Comparison of ENCODE assay signal across 25 cellular contexts in the genomic region with DNA sequence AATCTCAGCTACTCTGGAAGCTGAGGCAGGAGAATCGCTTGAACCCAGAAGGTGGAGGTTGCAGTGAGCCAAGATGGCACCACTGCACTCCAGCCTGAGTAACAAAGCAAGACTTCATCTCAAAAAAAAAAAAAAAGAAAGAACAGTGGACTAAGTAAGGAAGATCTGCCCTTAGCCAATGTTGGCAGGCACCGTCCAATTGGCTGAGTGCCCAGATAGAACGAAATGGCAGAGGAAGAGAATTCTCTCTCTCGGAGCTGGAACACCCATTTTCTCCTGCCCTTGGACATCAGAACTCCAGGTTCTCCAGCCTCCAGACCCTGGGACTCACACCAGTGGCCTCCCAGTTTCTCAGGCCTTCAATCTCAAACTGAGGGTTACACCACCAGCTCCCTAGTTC. TPM values are rescaled to one million over a fixed set of nuclear protein-coding genes. Genes with fewer than 3 reads are reported as not detected.
A peak's percentile ranks its signal among the peaks of the same experiment; 100 is the strongest.
DNase-seq lines count a peak whose midpoint lies in the region; ATAC-seq, FAIRE-seq and TF ChIP-seq lines count a peak whose summit lies in the region.
"Had no signal": no experiment of that assay in that cellular context is flagged by ENCODE, and none has a peak within 500 bp of the region (broad histone marks: within the 10 kb centered on the region; RNA-seq: fewer than 3 reads in every experiment).

No MANE protein-coding gene starts in this region.

- no peaks in the 10 kb centered on the region for H4K20me1 ChIP-seq in endothelial cell of umbilical vein (replicated peaks; ENCODE audit: control insufficient read depth, extremely low read depth, insufficient read depth, low read length)

- CTCF ChIA-PET in endothelial cell of umbilical vein (lab: Charles Lee) = no interaction called here
- CTCF ChIA-PET in Caco-2 (lab: Charles Lee) = no interaction called here

- no peak for TF ChIP-seq POLR2A in endothelial cell of umbilical vein (IDR thresholded peaks at IDR 0.05; ENCODE audit: low read depth, low read length)

- no peaks in the 10 kb centered on the region for H3K9me1 ChIP-seq in endothelial cell of umbilical vein (replicated peaks; ENCODE audit: control insufficient read depth, extremely low read depth, insufficient read depth, low read length)

- dilution Hi-C loops in endothelial cell of umbilical vein (cut with MboI; ENCODE audit: extremely low pct_ligation_motif_present, low sequenced_read_pairs) = no loop called here

- no peak overlapping the region for H3K4me2 ChIP-seq in endothelial cell of umbilical vein (ENCODE audit: insufficient read depth, low read length)
- H3K4me2 ChIP-seq: PC-9 had no signal

- H3K9me3 Mint-ChIP-seq in Caco-2 (ENCODE audit: unreplicated experiment) (no peaks in the 10 kb centered on the region), immature natural killer cell (no peaks in the 10 kb centered on the region)
- H3K9me3 Mint-ChIP-seq: activated CD8-positive, alpha-beta T cell treated with anti-CD3 and anti-CD28 coated beads for 36 hours; activated T-cell treated with anti-CD3 and anti-CD28 coated beads, Interleukin-2, amount 50 U/mL, for 24 hours had no signal

- H3K36me3 ChIP-seq in endothelial cell of umbilical vein (ENCODE audit: control insufficient read depth in 2 of 2, extremely low read depth in 1 of 2, insufficient read depth in 2 of 2, low read length in 2 of 2) = no peaks in the 10 kb centered on the region
- H3K36me3 ChIP-seq in Caco-2 (ENCODE audit: control insufficient read depth, insufficient read depth, low read length) = no peaks in the 10 kb centered on the region
- H3K36me3 ChIP-seq: ascending aorta, gastroesophageal sphincter, left lung, sigmoid colon, transverse colon had no signal

- H3K36me3 Mint-ChIP-seq in Caco-2 (ENCODE audit: insufficient read depth, unreplicated experiment) (no peaks in the 10 kb centered on the region), immature natural killer cell (peaks cover 0 to 3% (median 0%) of the 10 kb centered on the region in 3 donors)

- H3K9me3 ChIP-seq in endothelial cell of umbilical vein (replicated peaks; ENCODE audit: control insufficient read depth, insufficient read depth, low read length) (no peaks in the 10 kb centered on the region), Caco-2 (no peaks in the 10 kb centered on the region)
- H3K9me3 ChIP-seq: ascending aorta, gastroesophageal sphincter, left lung, sigmoid colon, transverse colon had no signal

- peaks cover 4% of the 10 kb centered on the region for H3K27me3 Mint-ChIP-seq in Caco-2 (ENCODE audit: insufficient read depth, unreplicated experiment)
- H3K27me3 Mint-ChIP-seq in immature natural killer cell (ENCODE audit: low read depth in 3 of 3) = peaks cover 0 to 24% (median 8%) of the 10 kb centered on the region in 3 donors
- H3K27me3 Mint-ChIP-seq: stimulated activated memory B cell treated with anti-CD40 and anti-IgM and Interleukin-4, amounts not matched to agents 10 μg/mL and 1 μg/mL and 100 μg/mL, for 72 hours had no signal

- H3K4me3 Mint-ChIP-seq in Caco-2 (ENCODE audit: unreplicated experiment) (no peak overlapping the region), immature natural killer cell (no peak overlapping the region)
- H3K4me3 Mint-ChIP-seq: activated CD8-positive, alpha-beta T cell treated with anti-CD3 and anti-CD28 coated beads for 36 hours; activated T-cell treated with anti-CD3 and anti-CD28 coated beads, Interleukin-2, amount 50 U/mL, for 24 hours; CD4-positive, alpha-beta memory T cell; stimulated activated memory B cell treated with anti-CD40 and anti-IgM and Interleukin-4, amounts not matched to agents 10 μg/mL and 1 μg/mL and 100 μg/mL, for 72 hours had no signal

- no peaks in the 10 kb centered on the region for H3K79me2 ChIP-seq in endothelial cell of umbilical vein (ENCODE audit: control insufficient read depth, insufficient read depth, low read length)

- no peak overlapping the region for H3K27ac Mint-ChIP-seq in Caco-2 (ENCODE audit: unreplicated experiment)
- no peak overlapping the region for H3K27ac Mint-ChIP-seq in immature natural killer cell
- H3K27ac Mint-ChIP-seq: activated CD8-positive, alpha-beta T cell treated with anti-CD3 and anti-CD28 coated beads for 36 hours; activated T-cell treated with anti-CD3 and anti-CD28 coated beads, Interleukin-2, amount 50 U/mL, for 24 hours; CD4-positive, alpha-beta memory T cell; stimulated activated memory B cell treated with anti-CD40 and anti-IgM and Interleukin-4, amounts not matched to agents 10 μg/mL and 1 μg/mL and 100 μg/mL, for 72 hours had no signal

- BruUV-seq in endothelial cell of umbilical vein (replicated peaks; lab: Mats Ljungman, UMichigan) (no TSS peak), Caco-2 (replicated peaks; lab: Mats Ljungman, UMichigan) (no TSS peak)

- H3K27me3 ChIP-seq in endothelial cell of umbilical vein (ENCODE audit: control insufficient read depth in 2 of 2, insufficient read depth in 2 of 2, low read length in 2 of 2) (no peaks in the 10 kb centered on the region), Caco-2 (replicated peaks; ENCODE audit: control insufficient read depth, insufficient read depth, low read length) (no peaks in the 10 kb centered on the region)
- H3K27me3 ChIP-seq: ascending aorta, gastroesophageal sphincter, left lung, sigmoid colon, transverse colon had no signal

- POLR2A ChIA-PET in endothelial cell of umbilical vein (lab: Charles Lee) (interaction anchor here (0.7 kb wide), 2 partner anchors 11 to 53 kb away, joined by 3 to 5 read pairs; no protein-coding TSS in a partner anchor), Caco-2 (lab: Charles Lee) (no interaction called here)

- intact Hi-C loops in endothelial cell of umbilical vein (cut with micrococcal nuclease) (no loop called here), Caco-2 (cut with micrococcal nuclease; ENCODE audit: unreplicated experiment) (no loop called here)

- TF ChIP-seq CTCF in endothelial cell of umbilical vein (IDR thresholded peaks at IDR 0.05; ENCODE audit: extremely low read depth in 1 of 2, insufficient read depth in 1 of 2, low read depth in 1 of 2, low read length in 2 of 2) (no peak), Caco-2 (IDR thresholded peaks at IDR 0.05; ENCODE audit: insufficient read depth in 1 of 2, low read depth in 1 of 2, low read length in 1 of 2, severe bottlenecking in 1 of 2, unreplicated experiment in 1 of 2) (no peak)

- no peaks in the 10 kb centered on the region for H3K4me1 Mint-ChIP-seq in Caco-2 (ENCODE audit: low read depth, unreplicated experiment)
- no peaks in the 10 kb centered on the region for H3K4me1 Mint-ChIP-seq in immature natural killer cell
- H3K4me1 Mint-ChIP-seq: stimulated activated memory B cell treated with anti-CD40 and anti-IgM and Interleukin-4, amounts not matched to agents 10 μg/mL and 1 μg/mL and 100 μg/mL, for 72 hours had no signal

- ATAC-seq in left lobe of liver = peak; percentile 83
- ATAC-seq: activated CD8-positive, alpha-beta T cell treated with anti-CD3 and anti-CD28 coated beads for 36 hours; gastroesophageal sphincter; left lung; stimulated activated memory B cell treated with anti-CD40 and anti-IgM and Interleukin-4, amounts not matched to agents 10 μg/mL and 1 μg/mL and 100 μg/mL, for 72 hours had no signal

- no peak overlapping the region for H3K9ac ChIP-seq in endothelial cell of umbilical vein (replicated peaks; ENCODE audit: extremely low read depth, insufficient read depth, low read length)

- H3K27ac ChIP-seq in endothelial cell of umbilical vein (ENCODE audit: insufficient read depth, low read depth, low read length) = no peak overlapping the region
- H3K27ac ChIP-seq: ascending aorta, gastroesophageal sphincter, left lung, PC-9, sigmoid colon, SK-N-MC, transverse colon had no signal

- H2AFZ ChIP-seq in endothelial cell of umbilical vein (ENCODE audit: low read depth, low read length) = no peak overlapping the region
- H2AFZ ChIP-seq: PC-9 had no signal

- no peak for FAIRE-seq in endothelial cell of umbilical vein (lab: Jason Lieb, UNC)

- H3K4me1 ChIP-seq in endothelial cell of umbilical vein (ENCODE audit: control insufficient read depth, extremely low read depth, insufficient read depth, low read length) (no peaks in the 10 kb centered on the region), Caco-2 (no peaks in the 10 kb centered on the region)
- H3K4me1 ChIP-seq: ascending aorta, gastroesophageal sphincter, left lung, sigmoid colon had no signal

- DNase-seq in G401 (ENCODE audit: low spot score) (peak; percentile 30), NCI-H1105 (lab: John Stamatoyannopoulos, UW) (peak; percentile 23), endothelial cell of umbilical vein (ENCODE audit: low read depth, low spot score) (peak; percentile 31), left lobe of liver (ENCODE audit: low spot score) (peak; percentile 63), RKO (ENCODE audit: low spot score) (no peak), Caco-2 (no peak), NCI-H510A (lab: John Stamatoyannopoulos, UW) (no peak), immature natural killer cell (no peak)
- DNase-seq: activated CD4-positive, CD25-positive, alpha-beta regulatory T cell; activated CD8-positive, alpha-beta T cell treated with anti-CD3 and anti-CD28 coated beads for 36 hours; activated naive CD4-positive, alpha-beta T cell treated with anti-CD3 and anti-CD28 coated beads, Interleukin-2, amount 50 U/mL, for 16 hours; activated T-cell treated with anti-CD3 and anti-CD28 coated beads, Interleukin-2, amount 50 U/mL, for 24 hours; CD4-positive, alpha-beta memory T cell; DND-41; left lung; NCI-H2081; NCI-H748 treated with DMSO at 0.1 percent for 48 hours; PC-9; sigmoid colon; T1000; transverse colon had no signal

- no peak overlapping the region for H3K4me3 ChIP-seq in endothelial cell of umbilical vein (replicated peaks in 1 of 3; ENCODE audit: insufficient read depth in 1 of 3, low read depth in 1 of 3, low read length in 3 of 3)
- H3K4me3 ChIP-seq in Caco-2 (ENCODE audit: low read depth, low read length) = no peak overlapping the region
- H3K4me3 ChIP-seq: ascending aorta, gastroesophageal sphincter, left lung, PC-9, sigmoid colon, SK-N-MC, transverse colon had no signal

- in situ Hi-C loops in G401 (cut with HindIII; ENCODE audit: low sequenced_read_pairs) = no loop called here

TF ChIP-seq in endothelial cell of umbilical vein, 7 proteins besides CTCF, POLR2A, EP300 and RAD21 (continues in another document):
- no peak for TF ChIP-seq FOS (IDR thresholded peaks at IDR 0.05; ENCODE audit: borderline replicate concordance, insufficient read depth, low read length)

RNA-seq across cellular contexts. Expression of a gene that starts 49.9 kb away (rescaled TPM):
- total RNA-seq in G401 (2014; rRNA removed; shearing (Covaris generic)) = not detected in 2 replicates
- total RNA-seq in endothelial cell of umbilical vein (0.58 TPM in 1 of 2 replicates, not detected in the other), left lobe of liver (0.08 TPM), Caco-2 (2022) (0.19 and 0.23 TPM in 2 replicates)
- polyA plus RNA-seq in endothelial cell of umbilical vein (0.08 and 0.10 TPM in 2 replicates), immature natural killer cell (under 1 TPM in 2 of 3 donors, not detected in 1; 0.12 to 0.32 TPM)
- polyA plus RNA-seq in endothelial cell of umbilical vein (2011; cell fraction: cytosol; rRNA removed) = 0.15 and 0.47 TPM in 2 replicates
- polyA plus RNA-seq in endothelial cell of umbilical vein (2011; cell fraction: nucleus; rRNA removed) = 0.34 and 0.39 TPM in 2 replicates
- 0.04 and 0.20 TPM in 2 replicates for polyA plus RNA-seq in endothelial cell of umbilical vein (2012)
- 0.53 and 0.66 TPM in 2 replicates for polyA minus RNA-seq in endothelial cell of umbilical vein
- polyA minus RNA-seq in endothelial cell of umbilical vein (2011; cell fraction: cytosol; rRNA and poly(A)+ RNA removed) = not detected
- polyA minus RNA-seq in endothelial cell of umbilical vein (2011; cell fraction: nucleus; rRNA and poly(A)+ RNA removed) = 0.72 and 1.0 TPM in 2 replicates
- total RNA-seq: ascending aorta; CD4-positive, alpha-beta memory T cell had no signal

Comparison
In these comparisons a context has a peak if more than half of its experiments do, and no peak if none do; other contexts are left out.
1. DNase-seq: peak in G401 (single experiment), NCI-H1105 (single experiment), endothelial cell of umbilical vein (single experiment) and left lobe of liver (single experiment); none in RKO (single experiment), Caco-2 (0 of 2), NCI-H510A (single experiment) and immature natural killer cell (0 of 3).